Comparison of ENCODE assay signal across 24 cellular contexts in the genomic region with DNA sequence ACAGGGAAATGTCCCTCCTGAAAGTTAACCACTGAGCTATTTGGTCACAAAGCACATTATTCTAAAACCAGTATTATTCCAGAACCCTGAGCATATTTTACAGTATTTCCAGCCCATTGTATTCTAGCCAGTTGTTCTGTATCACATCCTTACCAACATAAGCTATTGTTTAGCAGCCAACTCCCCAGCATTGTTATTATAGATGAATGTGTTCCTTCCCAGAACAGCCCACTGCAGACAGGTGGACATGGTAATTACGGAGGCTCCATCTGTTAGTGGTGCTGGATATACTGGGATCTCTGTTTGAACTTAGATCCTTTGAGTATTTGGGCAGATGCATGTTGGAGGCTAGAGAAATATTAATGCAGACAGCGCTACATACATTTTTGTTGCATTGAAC.
DNase-seq lines count a peak whose midpoint lies in the region; ATAC-seq and TF ChIP-seq lines count a peak whose summit lies in the region.
"Had no signal": no experiment of that assay in that cellular context is flagged by ENCODE, and none has a peak within 500 bp of the region (broad histone marks: within the 10 kb centered on the region; RNA-seq: fewer than 3 reads in every experiment).

No MANE protein-coding gene starts in this region.

- CTCF ChIA-PET in activated naive CD4-positive, alpha-beta T cell treated with anti-CD3 and anti-CD28 coated beads for 36 hours (lab: Charles Lee), result no interaction called here

- no peak overlapping the region for H3K4me3 Mint-ChIP-seq in nephron
- no peak overlapping the region for H3K4me3 Mint-ChIP-seq in activated naive CD4-positive, alpha-beta T cell treated with anti-CD3 and anti-CD28 coated beads for 36 hours
- H3K4me3 Mint-ChIP-seq: activated CD4-positive, alpha-beta T cell treated with anti-CD3 and anti-CD28 coated beads for 36 hours; activated T-cell treated with anti-CD3 and anti-CD28 coated beads, Interleukin-2, amount 50 U/mL, for 4 hours; CD4-positive, CD25-positive, alpha-beta regulatory T cell; effector memory CD8-positive, alpha-beta T cell had no signal

- H3K4me1 Mint-ChIP-seq in nephron, result peaks cover 61% of the 10 kb centered on the region
- H3K4me1 Mint-ChIP-seq in activated naive CD4-positive, alpha-beta T cell treated with anti-CD3 and anti-CD28 coated beads for 36 hours (ENCODE audit: low read depth), result no peaks in the 10 kb centered on the region
- H3K4me1 Mint-ChIP-seq: activated CD4-positive, alpha-beta T cell treated with anti-CD3 and anti-CD28 coated beads for 36 hours; CD4-positive, CD25-positive, alpha-beta regulatory T cell had no signal

- peaks cover 8% of the 10 kb centered on the region for H3K36me3 Mint-ChIP-seq in nephron (ENCODE audit: low read depth)
- H3K36me3 Mint-ChIP-seq in activated naive CD4-positive, alpha-beta T cell treated with anti-CD3 and anti-CD28 coated beads for 36 hours (ENCODE audit: low read depth), result no peaks in the 10 kb centered on the region
- H3K36me3 Mint-ChIP-seq: CD4-positive, CD25-positive, alpha-beta regulatory T cell had no signal

- H3K9me3 Mint-ChIP-seq in nephron, result no peaks in the 10 kb centered on the region
- H3K9me3 Mint-ChIP-seq in activated naive CD4-positive, alpha-beta T cell treated with anti-CD3 and anti-CD28 coated beads for 36 hours, result no peaks in the 10 kb centered on the region
- H3K9me3 Mint-ChIP-seq: activated T-cell treated with anti-CD3 and anti-CD28 coated beads, Interleukin-2, amount 50 U/mL, for 4 hours; effector memory CD8-positive, alpha-beta T cell had no signal

- H3K27ac Mint-ChIP-seq in nephron, result peak overlapping the region; percentile 48 to 60 (median 50)
- no peak overlapping the region for H3K27ac Mint-ChIP-seq in activated naive CD4-positive, alpha-beta T cell treated with anti-CD3 and anti-CD28 coated beads for 36 hours
- H3K27ac Mint-ChIP-seq: activated CD4-positive, alpha-beta T cell treated with anti-CD3 and anti-CD28 coated beads for 36 hours; CD4-positive, CD25-positive, alpha-beta regulatory T cell; effector memory CD8-positive, alpha-beta T cell had no signal

- intact Hi-C loops in activated naive CD4-positive, alpha-beta T cell treated with anti-CD3 and anti-CD28 coated beads for 36 hours (cut with micrococcal nuclease), result no loop called here

- DNase-seq in NCI-H1417 (lab: John Stamatoyannopoulos, UW), result peak in 2 of 3 experiments; percentile 22 to 77
- no peak for DNase-seq in NCI-H1417 treated with DMSO at 0.1 percent for 48 hours (lab: John Stamatoyannopoulos, UW)
- DNase-seq in NCI-H1694 treated with DMSO at 0.1 percent for 48 hours (lab: John Stamatoyannopoulos, UW), result peak; percentile 59
- DNase-seq in SHP77 treated with DMSO at 0.1 percent for 48 hours (lab: John Stamatoyannopoulos, UW), result peak; percentile 37
- DNase-seq in activated naive CD4-positive, alpha-beta T cell treated with anti-CD3 and anti-CD28 coated beads for 36 hours, result no peak
- DNase-seq: 8988T; activated CD4-positive, alpha-beta T cell treated with anti-CD3 and anti-CD28 coated beads for 36 hours; activated naive CD4-positive, alpha-beta T cell treated with Interleukin-2 at 50 U/mL for 16 hours; activated T-cell treated with anti-CD3 and anti-CD28 coated beads, Interleukin-2, amount 50 U/mL, for 4 hours; brain microvascular endothelial cell; CD4-positive, CD25-positive, alpha-beta regulatory T cell; effector memory CD8-positive, alpha-beta T cell; esophagus squamous epithelium; GF-D8; IMR-90; lower lobe of right lung; NCI-H1048; NCI-H345; Peyer's patch; transverse colon had no signal

- ATAC-seq in GM18502 (IDR thresholded peaks at IDR 0.05; ENCODE audit: poor library complexity, unreplicated experiment) (no peak), GM21723 (IDR thresholded peaks at IDR 0.05; ENCODE audit: unreplicated experiment) (no peak)
- ATAC-seq: activated CD4-positive, alpha-beta T cell treated with anti-CD3 and anti-CD28 coated beads for 36 hours; activated T-cell treated with anti-CD3 and anti-CD28 coated beads, Interleukin-2, amount 50 U/mL, for 4 hours; effector memory CD8-positive, alpha-beta T cell; gastroesophageal sphincter; lower lobe of right lung had no signal

- no peaks in the 10 kb centered on the region for H3K27me3 Mint-ChIP-seq in nephron (ENCODE audit: low read depth)
- H3K27me3 Mint-ChIP-seq in activated naive CD4-positive, alpha-beta T cell treated with anti-CD3 and anti-CD28 coated beads for 36 hours (ENCODE audit: low read depth), result no peaks in the 10 kb centered on the region

- no peak for TF ChIP-seq CTCF in nephron (IDR thresholded peaks at IDR 0.05; ENCODE audit: unreplicated experiment in 3 of 3)

Comparison
In these comparisons a context has a peak if more than half of its experiments do, and no peak if none do; other contexts are left out.
1. DNase-seq: peak in NCI-H1417 (2 of 3), NCI-H1694 treated with DMSO at 0.1 percent for 48 hours (single experiment) and SHP77 treated with DMSO at 0.1 percent for 48 hours (single experiment); none in NCI-H1417 treated with DMSO at 0.1 percent for 48 hours (single experiment) and activated naive CD4-positive, alpha-beta T cell treated with anti-CD3 and anti-CD28 coated beads for 36 hours (single experiment).